In genomic region chr15:80228959-80229610, GRCh38 we compare ENCODE assay signal across 22 cellular contexts. TPM values are rescaled to one million over a fixed set of nuclear protein-coding genes. Genes with fewer than 3 reads are reported as not detected.
DNase-seq lines count a peak whose midpoint lies in the region; ATAC-seq and TF ChIP-seq lines count a peak whose summit lies in the region.
"Had no signal": no experiment of that assay in that cellular context is flagged by ENCODE, and none has a peak within 500 bp of the region (broad histone marks: within the 10 kb centered on the region; RNA-seq: fewer than 3 reads in every experiment).

No MANE protein-coding gene starts in this region.

- no peaks in the 10 kb centered on the region for H3K4me1 ChIP-seq in upper lobe of right lung
- H3K4me1 ChIP-seq: Peyer's patch, transverse colon had no signal

- ATAC-seq in left lobe of liver (peak; percentile 97), upper lobe of right lung (peak; percentile 92)

- no peaks in the 10 kb centered on the region for H3K9me3 ChIP-seq in upper lobe of right lung
- H3K9me3 ChIP-seq: Peyer's patch, transverse colon had no signal

- H3K27ac ChIP-seq in brain microvascular endothelial cell (no peak overlapping the region), upper lobe of right lung (no peak overlapping the region)
- H3K27ac ChIP-seq: epithelial cell of prostate, Peyer's patch, transverse colon, VCaP had no signal

- intact Hi-C loops in activated CD4-positive, alpha-beta T cell treated with anti-CD3 and anti-CD28 coated beads, Interleukin-2, amount 10 ng/mL, durations not matched to agents 24 days and 14 days (cut with micrococcal nuclease): no loop called here
- intact Hi-C loops in upper lobe of right lung (cut with DNase I): no loop called here

- no peak overlapping the region for H3K4me3 Mint-ChIP-seq in activated CD4-positive, alpha-beta T cell treated with anti-CD3 and anti-CD28 coated beads, Interleukin-2, amount 10 ng/mL, durations not matched to agents 24 days and 14 days

- no peaks in the 10 kb centered on the region for H3K9me3 Mint-ChIP-seq in activated CD4-positive, alpha-beta T cell treated with anti-CD3 and anti-CD28 coated beads, Interleukin-2, amount 10 ng/mL, durations not matched to agents 24 days and 14 days

- no peaks in the 10 kb centered on the region for H3K4me1 Mint-ChIP-seq in activated CD4-positive, alpha-beta T cell treated with anti-CD3 and anti-CD28 coated beads, Interleukin-2, amount 10 ng/mL, durations not matched to agents 24 days and 14 days

- H3K36me3 ChIP-seq in brain microvascular endothelial cell (replicated peaks): no peaks in the 10 kb centered on the region
- H3K36me3 ChIP-seq in upper lobe of right lung: no peaks in the 10 kb centered on the region
- H3K36me3 ChIP-seq: Peyer's patch, transverse colon had no signal

- H3K27me3 Mint-ChIP-seq in activated CD4-positive, alpha-beta T cell treated with anti-CD3 and anti-CD28 coated beads, Interleukin-2, amount 10 ng/mL, durations not matched to agents 24 days and 14 days: peaks cover 34% of the 10 kb centered on the region

- peak; percentile 34 for DNase-seq in activated CD4-positive, alpha-beta T cell treated with anti-CD3 and anti-CD28 coated beads, Interleukin-2, amount 10 ng/mL, durations not matched to agents 24 days and 14 days
- no peak for DNase-seq in activated CD4-positive, alpha-beta T cell treated with anti-CD3 and anti-CD28 coated beads for 4 hours
- DNase-seq in brain microvascular endothelial cell (peak; percentile 26), left lobe of liver (ENCODE audit: low spot score) (peak; percentile 86), upper lobe of right lung (peak; percentile 69), pons (ENCODE audit: low spot score) (no peak), 8988T (no peak)
- no peak for DNase-seq in activated naive CD4-positive, alpha-beta T cell treated with Interleukin-2 at 50 U/mL for 16 hours
- DNase-seq: amniotic stem cell; cortex of kidney; GDM1; hypothalamus; NCI-H2107; NCI-H82; Peyer's patch; stimulated activated CD4-positive, alpha-beta T cell treated with anti-CD3 and anti-CD28 coated beads, Interleukin-4, amount 100 ng/mL, for 4 hours; transverse colon had no signal

- no peaks in the 10 kb centered on the region for H3K36me3 Mint-ChIP-seq in activated CD4-positive, alpha-beta T cell treated with anti-CD3 and anti-CD28 coated beads, Interleukin-2, amount 10 ng/mL, durations not matched to agents 24 days and 14 days (ENCODE audit: low read depth)

- H3K4me3 ChIP-seq in brain microvascular endothelial cell (ENCODE audit: low read depth, low read length) (no peak overlapping the region), upper lobe of right lung (no peak overlapping the region)
- H3K4me3 ChIP-seq: Peyer's patch, transverse colon had no signal

- H3K27me3 ChIP-seq in brain microvascular endothelial cell (replicated peaks) (no peaks in the 10 kb centered on the region), upper lobe of right lung (no peaks in the 10 kb centered on the region)
- H3K27me3 ChIP-seq: Peyer's patch had no signal

- no peak overlapping the region for H3K27ac Mint-ChIP-seq in activated CD4-positive, alpha-beta T cell treated with anti-CD3 and anti-CD28 coated beads, Interleukin-2, amount 10 ng/mL, durations not matched to agents 24 days and 14 days

- TF ChIP-seq CTCF in brain microvascular endothelial cell (IDR thresholded peaks at IDR 0.05; ENCODE audit: low read depth, low read length, missing control alignments): no peak
- no peak for TF ChIP-seq CTCF in upper lobe of right lung (IDR thresholded peaks at IDR 0.05)

- in situ Hi-C loops in brain microvascular endothelial cell (cut with HindIII; ENCODE audit: low pct_ligation_motif_present, low sequenced_read_pairs): no loop called here

RNA-seq across cellular contexts. Expression of gene CTXND1, which starts 22.9 kb away (rescaled TPM):
- not detected in 2 replicates for total RNA-seq in activated CD4-positive, alpha-beta T cell treated with anti-CD3 and anti-CD28 coated beads, Interleukin-2, amount 10 ng/mL, durations not matched to agents 24 days and 14 days
- 4.5 TPM for total RNA-seq in left lobe of liver
- total RNA-seq in upper lobe of right lung: 1.9 TPM
- total RNA-seq: H1, HT-29, lung microvascular endothelial cell had no signal

Comparison
In these comparisons a context has a peak if more than half of its experiments do, and no peak if none do; other contexts are left out.
1. DNase-seq: peak in activated CD4-positive, alpha-beta T cell treated with anti-CD3 and anti-CD28 coated beads, Interleukin-2, amount 10 ng/mL, durations not matched to agents 24 days and 14 days (single experiment), brain microvascular endothelial cell (single experiment), left lobe of liver (single experiment) and upper lobe of right lung (single experiment); none in activated CD4-positive, alpha-beta T cell treated with anti-CD3 and anti-CD28 coated beads for 4 hours (0 of 2), activated naive CD4-positive, alpha-beta T cell treated with Interleukin-2 at 50 U/mL for 16 hours (single experiment), pons (single experiment) and 8988T (single experiment).